In the genomic region with DNA sequence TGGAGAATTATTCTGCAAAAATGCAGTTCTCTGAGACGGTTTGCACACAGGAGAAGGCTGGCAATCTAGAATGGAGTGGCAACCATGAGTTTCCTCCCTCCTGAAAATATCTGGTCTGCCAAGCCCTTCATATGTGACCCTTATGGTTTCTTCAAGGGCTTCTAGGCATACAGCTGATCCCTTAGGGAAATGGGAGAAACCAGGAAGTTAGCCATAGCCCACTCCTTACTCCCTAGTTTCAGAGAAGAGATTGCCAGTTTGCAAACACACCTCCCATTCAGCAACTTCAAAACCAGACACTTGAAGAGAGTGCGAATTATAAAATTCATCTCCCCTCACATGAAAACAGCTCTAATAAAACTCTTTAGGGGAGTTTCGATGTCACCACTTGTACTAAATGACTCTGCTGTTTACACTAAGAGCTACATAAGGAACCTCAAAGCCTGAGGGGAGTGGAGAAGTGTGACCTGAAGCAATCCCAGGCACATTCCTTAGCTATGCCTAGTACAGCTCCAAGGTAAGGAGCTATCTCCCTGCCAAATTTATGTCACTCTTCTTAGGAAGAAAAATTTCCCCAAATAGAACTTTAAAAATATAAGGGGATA, we compare ENCODE assay signal across 1 cellular context.
TF ChIP-seq lines count a peak whose summit lies in the region.

No MANE protein-coding gene starts in this region.

TF ChIP-seq in A549, 52 proteins besides CTCF, POLR2A, EP300 and RAD21 (continued from another document):
- TF ChIP-seq FOSL2 (IDR thresholded peaks at IDR 0.05) (no peak), FOSL2 (CRISPR knock-in tag; IDR thresholded peaks at IDR 0.05) (peak; percentile 60), RCOR1 (IDR thresholded peaks at IDR 0.05; ENCODE audit: low read depth, low read length) (no peak), KDM1A (IDR thresholded peaks at IDR 0.05; ENCODE audit: low read depth) (no peak), HOXB13 (CRISPR knock-in tag; IDR thresholded peaks at IDR 0.05; ENCODE audit: low read depth) (no peak), CEBPB (IDR thresholded peaks at IDR 0.05) (peak; percentile 49 to 86; a peak in 3 of 4 replicates), ZC3H11A (IDR thresholded peaks at IDR 0.05) (no peak), JUN (IDR thresholded peaks at IDR 0.05) (peak; percentile 55 to 59; a peak in 3 of 5 replicates), PHF8 (IDR thresholded peaks at IDR 0.05; ENCODE audit: borderline replicate concordance, low read depth) (no peak), GATA3 (IDR thresholded peaks at IDR 0.05; ENCODE audit: borderline replicate concordance) (peak; percentile 86), EHMT2 (IDR thresholded peaks at IDR 0.05; ENCODE audit: low read depth) (no peak), RFX5 (IDR thresholded peaks at IDR 0.05) (no peak), BHLHE40 (IDR thresholded peaks at IDR 0.05; ENCODE audit: low read depth, low read length) (peak; percentile 40; the same call in 1 of the 2 replicates), NPAS2 (CRISPR knock-in tag; IDR thresholded peaks at IDR 0.05; ENCODE audit: borderline replicate concordance) (no peak), ESRRA (IDR thresholded peaks at IDR 0.05; ENCODE audit: borderline replicate concordance, low read length) (no peak), HOXB5 (CRISPR knock-in tag; IDR thresholded peaks at IDR 0.05) (no peak), CBX2 (IDR thresholded peaks at IDR 0.05; ENCODE audit: borderline replicate concordance, low read depth) (no peak), POLR2AphosphoS2 (conservative IDR thresholded peaks at IDR 0.05; ENCODE audit: low read length) (no peak), JUNB (IDR thresholded peaks at IDR 0.05) (peak; percentile 36; the same call in 1 of the 2 replicates), HEYL (CRISPR knock-in tag; IDR thresholded peaks at IDR 0.05) (no peak)
- TF ChIP-seq, protein P1, sequence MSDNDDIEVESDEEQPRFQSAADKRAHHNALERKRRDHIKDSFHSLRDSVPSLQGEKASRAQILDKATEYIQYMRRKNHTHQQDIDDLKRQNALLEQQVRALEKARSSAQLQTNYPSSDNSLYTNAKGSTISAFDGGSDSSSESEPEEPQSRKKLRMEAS (IDR thresholded peaks at IDR 0.05): peak; percentile 65
- TF ChIP-seq, protein P2, sequence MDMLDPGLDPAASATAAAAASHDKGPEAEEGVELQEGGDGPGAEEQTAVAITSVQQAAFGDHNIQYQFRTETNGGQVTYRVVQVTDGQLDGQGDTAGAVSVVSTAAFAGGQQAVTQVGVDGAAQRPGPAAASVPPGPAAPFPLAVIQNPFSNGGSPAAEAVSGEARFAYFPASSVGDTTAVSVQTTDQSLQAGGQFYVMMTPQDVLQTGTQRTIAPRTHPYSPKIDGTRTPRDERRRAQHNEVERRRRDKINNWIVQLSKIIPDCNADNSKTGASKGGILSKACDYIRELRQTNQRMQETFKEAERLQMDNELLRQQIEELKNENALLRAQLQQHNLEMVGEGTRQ (IDR thresholded peaks at IDR 0.05): no peak
- TF ChIP-seq, protein P3, sequence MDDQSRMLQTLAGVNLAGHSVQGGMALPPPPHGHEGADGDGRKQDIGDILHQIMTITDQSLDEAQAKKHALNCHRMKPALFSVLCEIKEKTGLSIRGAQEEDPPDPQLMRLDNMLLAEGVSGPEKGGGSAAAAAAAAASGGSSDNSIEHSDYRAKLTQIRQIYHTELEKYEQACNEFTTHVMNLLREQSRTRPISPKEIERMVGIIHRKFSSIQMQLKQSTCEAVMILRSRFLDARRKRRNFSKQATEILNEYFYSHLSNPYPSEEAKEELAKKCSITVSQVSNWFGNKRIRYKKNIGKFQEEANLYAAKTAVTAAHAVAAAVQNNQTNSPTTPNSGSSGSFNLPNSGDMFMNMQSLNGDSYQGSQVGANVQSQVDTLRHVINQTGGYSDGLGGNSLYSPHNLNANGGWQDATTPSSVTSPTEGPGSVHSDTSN (IDR thresholded peaks at IDR 0.05): no peak
- TF ChIP-seq, protein P4, sequence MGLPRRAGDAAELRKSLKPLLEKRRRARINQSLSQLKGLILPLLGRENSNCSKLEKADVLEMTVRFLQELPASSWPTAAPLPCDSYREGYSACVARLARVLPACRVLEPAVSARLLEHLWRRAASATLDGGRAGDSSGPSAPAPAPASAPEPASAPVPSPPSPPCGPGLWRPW (IDR thresholded peaks at IDR 0.05): peak; percentile 54; the same call in 1 of the 2 replicates
